In the genomic region with DNA sequence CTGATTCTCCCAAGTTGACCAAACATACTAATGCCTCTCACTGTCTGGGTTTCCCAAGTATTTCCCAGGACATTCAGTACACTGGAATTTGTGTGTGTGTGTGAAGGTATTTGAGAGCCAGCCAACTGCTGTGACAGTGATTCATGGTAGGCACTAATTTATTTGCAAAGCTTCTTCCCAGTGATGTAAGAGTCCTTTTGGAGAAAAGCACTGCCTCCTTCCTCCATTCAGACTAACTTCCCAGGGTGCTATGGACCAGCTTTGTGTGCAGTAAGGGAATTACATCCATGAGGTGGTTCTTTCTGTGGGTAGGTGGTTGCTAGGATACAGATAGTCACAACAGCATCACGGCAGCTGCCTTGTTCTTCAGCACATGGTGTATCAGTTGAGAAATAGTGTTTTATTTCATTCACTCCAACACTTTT, we compare ENCODE assay signal across 10 cellular contexts. TPM values are rescaled to one million over a fixed set of nuclear protein-coding genes. Genes with fewer than 3 reads are reported as not detected.
DNase-seq lines count a peak whose midpoint lies in the region; ATAC-seq, FAIRE-seq and TF ChIP-seq lines count a peak whose summit lies in the region.
"Had no signal": no experiment of that assay in that cellular context is flagged by ENCODE, and none has a peak within 500 bp of the region (broad histone marks: within the 10 kb centered on the region; RNA-seq: fewer than 3 reads in every experiment).

No MANE protein-coding gene starts in this region.

- TF ChIP-seq POLR2A in H54 (IDR thresholded peaks at IDR 0.05; ENCODE audit: low read depth, low read length), result no peak

- H3K4me3 ChIP-seq in fibroblast of villous mesenchyme (ENCODE audit: low read depth, low read length) (no peak overlapping the region), psoas muscle (no peak overlapping the region)
- H3K4me3 ChIP-seq: adrenal gland had no signal

- peaks cover 0 to 9% of the 10 kb centered on the region in 2 donors for H3K36me3 ChIP-seq in psoas muscle (ENCODE audit: insufficient read depth in 1 of 2, low read depth in 1 of 2)
- H3K36me3 ChIP-seq: adrenal gland had no signal

- H3K4me1 ChIP-seq in psoas muscle, result peaks cover 21% of the 10 kb centered on the region
- H3K4me1 ChIP-seq: adrenal gland had no signal

- peak; percentile 10 for DNase-seq in H54 (ENCODE audit: insufficient read length, low spot score)
- DNase-seq in RWPE1 (ENCODE audit: low spot score), result peak; percentile 44
- peak; percentile 60 for DNase-seq in fibroblast of villous mesenchyme (ENCODE audit: low read depth)
- DNase-seq in psoas muscle, result no peak
- DNase-seq in cortex of kidney (lab: John Stamatoyannopoulos, UW), result no peak
- DNase-seq in posterior vena cava (ENCODE audit: low spot score), result no peak
- DNase-seq: NCI-H510A treated with DMSO at 0.1 percent for 48 hours had no signal

- H3K9me3 ChIP-seq in psoas muscle, result no peaks in the 10 kb centered on the region
- H3K9me3 ChIP-seq: adrenal gland had no signal

- CTCF ChIA-PET in RWPE1 (lab: Yijun Ruan, JAX), result no interaction called here

- ATAC-seq in psoas muscle (peak; percentile 74 to 87 (median 82)), HG03469 (IDR thresholded peaks at IDR 0.05; ENCODE audit: unreplicated experiment) (no peak), HG03025 (IDR thresholded peaks at IDR 0.05; ENCODE audit: low FRiP score, unreplicated experiment) (no peak)

- no peak for TF ChIP-seq CTCF in RWPE1 (conservative IDR thresholded peaks at IDR 0.05; ENCODE audit: low read depth)
- TF ChIP-seq CTCF in fibroblast of villous mesenchyme (IDR thresholded peaks at IDR 0.05; ENCODE audit: insufficient read depth, low read depth, low read length), result no peak
- no peak for TF ChIP-seq CTCF in psoas muscle (IDR thresholded peaks at IDR 0.05)

- no peaks in the 10 kb centered on the region for H3K27me3 ChIP-seq in psoas muscle (ENCODE audit: insufficient read depth in 3 of 3, low read length in 2 of 3)
- H3K27me3 ChIP-seq: adrenal gland had no signal

- intact Hi-C loops in psoas muscle (cut with DNase I), result no loop called here
- intact Hi-C loops in posterior vena cava (cut with DNase I), result loop anchor here in 1 of 2 donors (5.0 kb wide), 1 partner anchor 206 kb away; no protein-coding TSS in a partner anchor

- H3K27ac ChIP-seq in RWPE1 (no peak overlapping the region), psoas muscle (peak overlapping the region; percentile 18)
- H3K27ac ChIP-seq: adrenal gland had no signal

- peak; percentile 68 for FAIRE-seq in H54 (lab: Jason Lieb, UNC)

- POLR2A ChIA-PET in RWPE1 (lab: Yijun Ruan, JAX; ENCODE audit: low non-redundant PET), result interaction anchor here (0.7 kb wide), 1 partner anchor 600 kb away, joined by 5 read pairs; no protein-coding TSS in a partner anchor

- WGBS in psoas muscle, 3 donors, result 12 to 44% (median 25%) methylated on average over 1 of the region's 1 CpG

RNA-seq across cellular contexts. Expression of a gene that starts 8.7 kb away (rescaled TPM):
- total RNA-seq in fibroblast of villous mesenchyme (1.9 and 6.5 TPM in 2 replicates), psoas muscle (10 to 100 TPM; 37.1 to 92.4 (median 52.8) TPM), posterior vena cava (under 1 TPM in 1 of 2 donors, not detected in 1; 0.14 TPM)
- 10 to 100 TPM in 2 of 3 donors, 1 to 10 TPM in 1; 2.5 to 29.9 (median 26.5) TPM for polyA plus RNA-seq in psoas muscle

Comparison
In these comparisons a context has a peak if more than half of its experiments do, and no peak if none do; other contexts are left out.
1. DNase-seq: peak in H54 (single experiment), RWPE1 (single experiment) and fibroblast of villous mesenchyme (single experiment); none in psoas muscle (0 of 2), cortex of kidney (single experiment) and posterior vena cava (single experiment).
2. ATAC-seq: peak in psoas muscle (4 of 4); none in HG03469 (single experiment) and HG03025 (single experiment).